8 cellular contexts compared by ENCODE assay signal in genomic region chr6:160519603-160520042, GRCh38.
DNase-seq lines count a peak whose midpoint lies in the region; ATAC-seq, FAIRE-seq and TF ChIP-seq lines count a peak whose summit lies in the region.

No MANE protein-coding gene starts in this region.

- in situ Hi-C loops in astrocyte of the cerebellum (cut with HindIII; ENCODE audit: low sequenced_read_pairs), result no loop called here

- peak; percentile 51 for FAIRE-seq in HTR-8/SVneo (lab: Jason Lieb, UNC)

- H3K27me3 ChIP-seq in liver (ENCODE audit: control insufficient read depth in 4 of 4, insufficient read depth in 4 of 4, low read length in 3 of 4) (no peaks in the 10 kb centered on the region), tibial nerve (no peaks in the 10 kb centered on the region)

- peak; percentile 95 for TF ChIP-seq CTCF in GM10266 (IDR thresholded peaks at IDR 0.05; ENCODE audit: control insufficient read depth, insufficient read depth, low read depth, missing control alignments)
- peak; percentile 95 for TF ChIP-seq CTCF in astrocyte of the cerebellum (IDR thresholded peaks at IDR 0.05; ENCODE audit: low read depth, low read length, missing control alignments)
- peak; percentile 89 for TF ChIP-seq CTCF in liver (IDR thresholded peaks at IDR 0.05; ENCODE audit: low read depth, low read length, missing input control)
- peak in 3 of 5 experiments; percentile 91 to 92 (median 91) for TF ChIP-seq CTCF in tibial nerve (IDR thresholded peaks at IDR 0.05)

- peak overlapping the region in 1 of 2 donors; percentile 58 for H3K9ac ChIP-seq in liver (ENCODE audit: low read depth in 1 of 2, low read length in 2 of 2)

- H3K9me3 ChIP-seq in liver (ENCODE audit: control insufficient read depth in 4 of 4, low read length in 3 of 4) (no peaks in the 10 kb centered on the region), tibial nerve (no peaks in the 10 kb centered on the region)

- TF ChIP-seq EP300 in tibial nerve (IDR thresholded peaks at IDR 0.05), result no peak

- H3K4me3 ChIP-seq in astrocyte of the cerebellum (ENCODE audit: low read depth, low read length), result peak overlapping the region; percentile 52
- peak overlapping the region; percentile 52 to 80 (median 74) for H3K4me3 ChIP-seq in liver (ENCODE audit: low read depth in 1 of 3, low read length in 3 of 3)
- peak overlapping the region; percentile 63 to 85 (median 68) for H3K4me3 ChIP-seq in tibial nerve

- peak in 1 of 2 donors; percentile 89 for TF ChIP-seq RAD21 in liver (IDR thresholded peaks at IDR 0.05)

- TF ChIP-seq POLR2A in tibial nerve (IDR thresholded peaks at IDR 0.05), result no peak

- WGBS in liver, result 27% methylated on average over 8 of the region's 8 CpGs
- 28 to 29% methylated on average over 8 of the region's 8 CpGs for WGBS in tibial nerve, 2 donors

- DNase-seq in GM10266 (ENCODE audit: extremely low spot score), result no peak
- DNase-seq in HTR-8/SVneo (ENCODE audit: insufficient read length, low spot score), result no peak
- peak; percentile 12 for DNase-seq in astrocyte of the cerebellum (ENCODE audit: low read depth)
- no peak for DNase-seq in tibial nerve (ENCODE audit: low spot score in 2 of 2)
- no peak for DNase-seq in DMS 273 treated with DMSO at 0.1 percent for 48 hours (lab: John Stamatoyannopoulos, UW)
- DNase-seq in midbrain (lab: John Stamatoyannopoulos, UW), result no peak

- H3K27ac ChIP-seq in liver (ENCODE audit: low read depth in 1 of 2, low read length in 2 of 2) (peak overlapping the region in 1 of 2 donors; percentile 40), tibial nerve (peak overlapping the region in 3 of 4 donors; percentile 69 to 82 (median 75))

- no peaks in the 10 kb centered on the region for H3K36me3 ChIP-seq in liver (ENCODE audit: control insufficient read depth in 4 of 4, insufficient read depth in 3 of 4, low read depth in 1 of 4, low read length in 3 of 4)
- H3K36me3 ChIP-seq in tibial nerve, result no peaks in the 10 kb centered on the region

- H3K4me1 ChIP-seq in liver (ENCODE audit: control insufficient read depth in 4 of 4, insufficient read depth in 4 of 4, low read length in 3 of 4) (peaks cover 0 to 13% (median 9%) of the 10 kb centered on the region in 4 donors), tibial nerve (peaks cover 0 to 12% (median 5%) of the 10 kb centered on the region in 4 donors)

- peak; percentile 80 for ATAC-seq in GM21381 (IDR thresholded peaks at IDR 0.05; ENCODE audit: unreplicated experiment)

TF ChIP-seq in liver, 16 proteins besides CTCF, POLR2A, EP300 and RAD21:
- peak in 1 of 2 donors; percentile 15 for TF ChIP-seq RXRA (IDR thresholded peaks at IDR 0.05)
- TF ChIP-seq REST (IDR thresholded peaks at IDR 0.05), result peak; percentile 18
- TF ChIP-seq HNF4A (conservative IDR thresholded peaks at IDR 0.05), result no peak
